In genomic region chr2:11393711-11394236, GRCh38 we compare ENCODE assay signal across 1 cellular context.
TF ChIP-seq lines count a peak whose summit lies in the region.

No MANE protein-coding gene starts in this region.

TF ChIP-seq in IMR-90, 13 proteins besides CTCF, POLR2A, EP300 and RAD21 (continued from another document):
- TF ChIP-seq, protein P1, sequence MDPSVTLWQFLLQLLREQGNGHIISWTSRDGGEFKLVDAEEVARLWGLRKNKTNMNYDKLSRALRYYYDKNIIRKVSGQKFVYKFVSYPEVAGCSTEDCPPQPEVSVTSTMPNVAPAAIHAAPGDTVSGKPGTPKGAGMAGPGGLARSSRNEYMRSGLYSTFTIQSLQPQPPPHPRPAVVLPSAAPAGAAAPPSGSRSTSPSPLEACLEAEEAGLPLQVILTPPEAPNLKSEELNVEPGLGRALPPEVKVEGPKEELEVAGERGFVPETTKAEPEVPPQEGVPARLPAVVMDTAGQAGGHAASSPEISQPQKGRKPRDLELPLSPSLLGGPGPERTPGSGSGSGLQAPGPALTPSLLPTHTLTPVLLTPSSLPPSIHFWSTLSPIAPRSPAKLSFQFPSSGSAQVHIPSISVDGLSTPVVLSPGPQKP (IDR thresholded peaks at IDR 0.05; ENCODE audit: borderline replicate concordance, low read depth, low read length) = no peak
- TF ChIP-seq FOS (IDR thresholded peaks at IDR 0.05; ENCODE audit: low read depth, low read length) (no peak), RCOR1 (IDR thresholded peaks at IDR 0.05; ENCODE audit: insufficient replicate concordance, low read length) (no peak), MAZ (IDR thresholded peaks at IDR 0.05; ENCODE audit: borderline replicate concordance, low read depth, low read length) (no peak), BHLHE40 (IDR thresholded peaks at IDR 0.05; ENCODE audit: low read depth, low read length) (no peak), NFE2L2 (IDR thresholded peaks at IDR 0.05; ENCODE audit: low read depth, low read length) (peak; percentile 91), RFX5 (IDR thresholded peaks at IDR 0.05; ENCODE audit: low read depth, low read length) (no peak), MAFK (IDR thresholded peaks at IDR 0.05; ENCODE audit: low read depth, low read length) (0 out of 2 replicates have a peak, but pooled peaks have one; percentile 13)
- TF ChIP-seq, protein P2, sequence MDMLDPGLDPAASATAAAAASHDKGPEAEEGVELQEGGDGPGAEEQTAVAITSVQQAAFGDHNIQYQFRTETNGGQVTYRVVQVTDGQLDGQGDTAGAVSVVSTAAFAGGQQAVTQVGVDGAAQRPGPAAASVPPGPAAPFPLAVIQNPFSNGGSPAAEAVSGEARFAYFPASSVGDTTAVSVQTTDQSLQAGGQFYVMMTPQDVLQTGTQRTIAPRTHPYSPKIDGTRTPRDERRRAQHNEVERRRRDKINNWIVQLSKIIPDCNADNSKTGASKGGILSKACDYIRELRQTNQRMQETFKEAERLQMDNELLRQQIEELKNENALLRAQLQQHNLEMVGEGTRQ (IDR thresholded peaks at IDR 0.05; ENCODE audit: low read depth, low read length) = no peak
